Comparison of ENCODE assay signal across 1 cellular context in the genomic region with DNA sequence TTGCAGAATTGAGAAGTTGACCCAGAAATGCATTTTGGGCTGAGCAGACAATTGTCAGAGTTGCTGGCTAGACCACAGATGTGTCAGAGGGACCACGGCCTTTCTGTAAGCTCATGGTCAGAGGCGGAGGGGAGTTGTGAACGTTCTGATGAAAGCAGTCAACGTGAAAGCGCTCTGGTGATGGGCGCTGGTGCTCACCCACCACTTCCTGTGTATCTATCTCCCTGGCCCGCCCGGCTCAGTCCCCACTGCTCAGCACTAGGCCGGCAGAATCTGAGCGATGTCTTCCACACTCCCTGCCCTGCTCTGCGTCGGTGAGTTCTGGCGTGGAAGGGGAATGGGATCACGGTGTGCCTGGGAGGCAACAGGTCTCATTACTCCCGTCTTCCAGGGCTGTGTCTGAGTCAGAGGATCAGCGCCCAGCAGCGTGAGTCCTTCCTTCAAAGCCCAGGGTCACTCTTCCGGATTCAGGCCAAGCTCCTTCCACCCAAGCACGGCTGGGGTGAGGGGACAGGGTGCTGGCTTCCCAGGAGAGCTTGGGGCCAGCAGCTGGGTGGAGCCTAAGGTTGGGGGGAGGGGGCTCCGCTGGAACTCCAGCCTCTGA.
TF ChIP-seq lines count a peak whose summit lies in the region.

A gene with protein sequence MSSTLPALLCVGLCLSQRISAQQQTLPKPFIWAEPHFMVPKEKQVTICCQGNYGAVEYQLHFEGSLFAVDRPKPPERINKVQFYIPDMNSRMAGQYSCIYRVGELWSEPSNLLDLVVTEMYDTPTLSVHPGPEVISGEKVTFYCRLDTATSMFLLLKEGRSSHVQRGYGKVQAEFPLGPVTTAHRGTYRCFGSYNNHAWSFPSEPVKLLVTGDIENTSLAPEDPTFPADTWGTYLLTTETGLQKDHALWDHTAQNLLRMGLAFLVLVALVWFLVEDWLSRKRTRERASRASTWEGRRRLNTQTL (plus strand): TSS at position 241 of the 604 bp plus-strand sequence. CDS start 40 bp downstream, at position 281.

TF ChIP-seq in A549, 52 proteins besides CTCF, POLR2A, EP300 and RAD21 (continued from another document):
- no peak for TF ChIP-seq RCOR1 (IDR thresholded peaks at IDR 0.05; ENCODE audit: low read depth, low read length)
- TF ChIP-seq, protein P1, sequence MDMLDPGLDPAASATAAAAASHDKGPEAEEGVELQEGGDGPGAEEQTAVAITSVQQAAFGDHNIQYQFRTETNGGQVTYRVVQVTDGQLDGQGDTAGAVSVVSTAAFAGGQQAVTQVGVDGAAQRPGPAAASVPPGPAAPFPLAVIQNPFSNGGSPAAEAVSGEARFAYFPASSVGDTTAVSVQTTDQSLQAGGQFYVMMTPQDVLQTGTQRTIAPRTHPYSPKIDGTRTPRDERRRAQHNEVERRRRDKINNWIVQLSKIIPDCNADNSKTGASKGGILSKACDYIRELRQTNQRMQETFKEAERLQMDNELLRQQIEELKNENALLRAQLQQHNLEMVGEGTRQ (IDR thresholded peaks at IDR 0.05), result no peak
- no peak for TF ChIP-seq MYC (IDR thresholded peaks at IDR 0.05; ENCODE audit: borderline replicate concordance, low read length)
- TF ChIP-seq SREBF2 (IDR thresholded peaks at IDR 0.05), result no peak
- no peak for TF ChIP-seq FOSB (CRISPR knock-in tag; IDR thresholded peaks at IDR 0.05)
TF ChIP-seq in A549: peak in this region for 0.
